Comparison of ENCODE assay signal across 18 cellular contexts in genomic region chr7:138208010-138208634, GRCh38.
"Had no signal": no experiment of that assay in that cellular context is flagged by ENCODE, and none has a peak within 500 bp of the region (broad histone marks: within the 10 kb centered on the region; RNA-seq: fewer than 3 reads in every experiment).

No MANE protein-coding gene starts in this region.

- H3K27me3 Mint-ChIP-seq: activated naive CD8-positive, alpha-beta T cell treated with anti-CD3 and anti-CD28 coated beads for 36 hours; stimulated activated naive CD8-positive, alpha-beta T cell treated with anti-CD3 and anti-CD28 coated beads, Interleukin-15, amount 100 ng/mL, for 72 hours had no signal

- H3K27ac Mint-ChIP-seq: activated CD4-positive, alpha-beta memory T cell treated with anti-CD3 and anti-CD28 coated beads for 36 hours; activated naive CD8-positive, alpha-beta T cell treated with anti-CD3 and anti-CD28 coated beads for 36 hours; stimulated activated naive CD8-positive, alpha-beta T cell treated with anti-CD3 and anti-CD28 coated beads, Interleukin-15, amount 100 ng/mL, for 72 hours; T-helper 1 cell treated with Interleukin-12 subunit alpha and Interleukin-12 subunit beta and Interleukin-4 antibody, amounts not matched to agents 30 μg/mL and 1 μg/mL, for 36 hours had no signal

- H3K4me3 ChIP-seq: esophagus muscularis mucosa, lower lobe of right lung, skin epidermis, testis had no signal

- H3K4me1 Mint-ChIP-seq: activated naive CD8-positive, alpha-beta T cell treated with anti-CD3 and anti-CD28 coated beads for 36 hours; stimulated activated naive CD8-positive, alpha-beta T cell treated with anti-CD3 and anti-CD28 coated beads, Interleukin-15, amount 100 ng/mL, for 72 hours had no signal

- H3K4me1 ChIP-seq: esophagus muscularis mucosa, lower lobe of right lung, testis had no signal

- DNase-seq: activated CD4-positive, alpha-beta memory T cell treated with anti-CD3 and anti-CD28 coated beads for 36 hours; activated gamma-delta T cell; activated naive CD8-positive, alpha-beta T cell treated with anti-CD3 and anti-CD28 coated beads for 36 hours; activated T-cell treated with anti-CD3 and anti-CD28 coated beads, Interleukin-2, amount 50 U/mL, for 48 hours; anterior cingulate cortex; cerebellar nuclear complex; dermis blood vessel endothelial cell; head of caudate nucleus; kidney glomerular epithelial cell; lower lobe of right lung; naive B cell; stimulated activated CD4-positive, alpha-beta T cell treated with anti-CD3 and anti-CD28 coated beads, Interleukin-4, amount 100 ng/mL, for 4 hours; stimulated activated naive CD8-positive, alpha-beta T cell treated with anti-CD3 and anti-CD28 coated beads, Interleukin-15, amount 100 ng/mL, for 72 hours; testis had no signal

- H3K9me3 ChIP-seq: esophagus muscularis mucosa, lower lobe of right lung, neutrophil, testis had no signal

- ATAC-seq: lower lobe of right lung; stimulated activated naive CD8-positive, alpha-beta T cell treated with anti-CD3 and anti-CD28 coated beads, Interleukin-15, amount 100 ng/mL, for 72 hours had no signal

- H3K27ac ChIP-seq: esophagus muscularis mucosa, lower lobe of right lung, neutrophil, skin epidermis, testis had no signal

- H3K9me3 Mint-ChIP-seq: activated CD4-positive, alpha-beta memory T cell treated with anti-CD3 and anti-CD28 coated beads for 36 hours; activated naive CD8-positive, alpha-beta T cell treated with anti-CD3 and anti-CD28 coated beads for 36 hours; naive B cell; stimulated activated naive CD8-positive, alpha-beta T cell treated with anti-CD3 and anti-CD28 coated beads, Interleukin-15, amount 100 ng/mL, for 72 hours; T-helper 1 cell treated with Interleukin-12 subunit alpha and Interleukin-12 subunit beta and Interleukin-4 antibody, amounts not matched to agents 30 μg/mL and 1 μg/mL, for 36 hours had no signal

- H3K4me3 Mint-ChIP-seq: activated CD4-positive, alpha-beta memory T cell treated with anti-CD3 and anti-CD28 coated beads for 36 hours; activated naive CD8-positive, alpha-beta T cell treated with anti-CD3 and anti-CD28 coated beads for 36 hours; naive B cell; stimulated activated naive CD8-positive, alpha-beta T cell treated with anti-CD3 and anti-CD28 coated beads, Interleukin-15, amount 100 ng/mL, for 72 hours; T-helper 1 cell treated with Interleukin-12 subunit alpha and Interleukin-12 subunit beta and Interleukin-4 antibody, amounts not matched to agents 30 μg/mL and 1 μg/mL, for 36 hours had no signal

- H3K36me3 Mint-ChIP-seq: activated CD4-positive, alpha-beta memory T cell treated with anti-CD3 and anti-CD28 coated beads for 36 hours; activated naive CD8-positive, alpha-beta T cell treated with anti-CD3 and anti-CD28 coated beads for 36 hours; naive B cell had no signal

- H3K36me3 ChIP-seq: esophagus muscularis mucosa, lower lobe of right lung, neutrophil had no signal

- H3K27me3 ChIP-seq: esophagus muscularis mucosa, neutrophil, testis had no signal
